Comparison of ENCODE assay signal across 1 cellular context in genomic region chr2:201452856-201453643, GRCh38.
A peak's percentile ranks its signal among the peaks of the same experiment; 100 is the strongest.
TF ChIP-seq lines count a peak whose summit lies in the region.

No MANE protein-coding gene starts in this region.

TF ChIP-seq in HepG2, 621 proteins besides CTCF, POLR2A, EP300 and RAD21:
- TF ChIP-seq ZBTB25 (CRISPR knock-in tag; IDR thresholded peaks at IDR 0.05) (no peak), NKX3-1 (CRISPR knock-in tag; IDR thresholded peaks at IDR 0.05) (0 out of 2 replicates have a peak, but pooled peaks have one; percentile 3), GATAD2A (CRISPR knock-in tag; IDR thresholded peaks at IDR 0.05) (0 out of 2 replicates have a peak, but pooled peaks have one; percentile 15), ZNF264 (CRISPR knock-in tag; IDR thresholded peaks at IDR 0.05) (0 out of 2 replicates have a peak, but pooled peaks have one; percentile 29), ZNF678 (CRISPR knock-in tag; IDR thresholded peaks at IDR 0.05) (no peak), RXRB (CRISPR knock-in tag; IDR thresholded peaks at IDR 0.05; ENCODE audit: borderline replicate concordance) (0 out of 2 replicates have a peak, but pooled peaks have one; percentile 7)
